8 cellular contexts compared by ENCODE assay signal in the genomic region with DNA sequence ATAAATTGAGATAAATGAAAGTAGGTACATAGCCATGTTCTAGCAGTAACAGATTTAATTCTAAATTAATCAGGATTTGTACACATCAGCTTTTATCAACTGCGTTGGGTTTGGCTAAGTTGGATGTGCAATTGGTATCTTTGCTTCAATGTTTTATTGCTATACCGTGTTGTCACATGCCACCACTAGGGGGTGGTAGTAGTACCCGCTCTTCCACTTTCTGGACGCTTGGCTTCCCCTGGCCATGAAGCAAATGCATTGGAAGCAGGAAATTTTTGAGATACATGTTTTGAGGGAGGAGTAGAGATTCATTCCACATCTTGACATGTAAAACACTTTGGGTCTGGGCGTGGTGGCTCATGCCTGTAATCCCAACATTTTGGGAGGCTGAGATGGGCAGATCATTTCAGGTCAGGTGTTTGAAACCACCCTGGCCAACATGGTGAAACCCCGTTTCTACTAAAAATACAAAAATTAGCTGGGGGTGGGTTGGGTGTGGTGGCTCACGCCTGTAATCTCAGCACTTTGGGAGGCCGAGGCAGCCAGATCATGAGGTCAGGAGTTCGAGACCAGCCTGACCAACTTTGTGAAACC. TPM values are rescaled to one million over a fixed set of nuclear protein-coding genes. Genes with fewer than 3 reads are reported as not detected.
A peak's percentile ranks its signal among the peaks of the same experiment; 100 is the strongest.
DNase-seq lines count a peak whose midpoint lies in the region; ATAC-seq and TF ChIP-seq lines count a peak whose summit lies in the region.

No MANE protein-coding gene starts in this region.

- H3K27ac ChIP-seq in CD4-positive, CD25-positive, alpha-beta regulatory T cell (ENCODE audit: insufficient read depth, low read length, poor library complexity, severe bottlenecking), result no peak overlapping the region
- H3K27ac ChIP-seq in HEK293 (ENCODE audit: extremely low read depth, low read depth, low read length), result no peak overlapping the region

- peaks cover 0 to 2% (median 0%) of the 10 kb centered on the region in 7 donors for H3K9me3 Mint-ChIP-seq in CD4-positive, CD25-positive, alpha-beta regulatory T cell
- no peaks in the 10 kb centered on the region for H3K9me3 Mint-ChIP-seq in neural crest cell

- no peaks in the 10 kb centered on the region for H3K36me3 Mint-ChIP-seq in CD4-positive, CD25-positive, alpha-beta regulatory T cell
- H3K36me3 Mint-ChIP-seq in neural crest cell (ENCODE audit: low read depth), result no peaks in the 10 kb centered on the region

- peaks cover 0 to 5% (median under 1%) of the 10 kb centered on the region in 4 donors for H3K4me1 Mint-ChIP-seq in CD4-positive, CD25-positive, alpha-beta regulatory T cell
- H3K4me1 Mint-ChIP-seq in neural crest cell, result peaks cover 4% of the 10 kb centered on the region

- no peak overlapping the region for H3K4me3 Mint-ChIP-seq in CD4-positive, CD25-positive, alpha-beta regulatory T cell
- H3K4me3 Mint-ChIP-seq in neural crest cell, result no peak overlapping the region

- no peaks in the 10 kb centered on the region for H3K36me3 ChIP-seq in CD4-positive, CD25-positive, alpha-beta regulatory T cell (ENCODE audit: control insufficient read depth, insufficient read depth, low read length)
- H3K36me3 ChIP-seq in HEK293 (ENCODE audit: control insufficient read depth in 2 of 2, insufficient read depth in 1 of 2, low read length in 2 of 2), result no peaks in the 10 kb centered on the region

- peaks cover 2% of the 10 kb centered on the region for H3K27me3 ChIP-seq in CD4-positive, CD25-positive, alpha-beta regulatory T cell (ENCODE audit: control insufficient read depth, insufficient read depth, low read length)

- CTCF ChIA-PET in HEK293 (lab: Yijun Ruan, JAX), result interaction anchor here (0.6 to 5.3 kb wide), 24 partner anchors 8 to 646 kb away, joined by 3 to 41 read pairs (median 4); no protein-coding TSS in a partner anchor

- no peak overlapping the region for H3K27ac Mint-ChIP-seq in CD4-positive, CD25-positive, alpha-beta regulatory T cell
- no peak overlapping the region for H3K27ac Mint-ChIP-seq in neural crest cell (ENCODE audit: unreplicated experiment)

- H3K9me3 ChIP-seq in CD4-positive, CD25-positive, alpha-beta regulatory T cell (ENCODE audit: control insufficient read depth in 2 of 2, low read length in 2 of 2), result no peaks in the 10 kb centered on the region
- H3K9me3 ChIP-seq in HEK293 (ENCODE audit: control insufficient read depth, insufficient read depth, low read depth, low read length), result no peaks in the 10 kb centered on the region

- DNase-seq in CD4-positive, CD25-positive, alpha-beta regulatory T cell, result peak in 2 of 3 donors; percentile 6 to 53
- DNase-seq in NOMO-1 (lab: John Stamatoyannopoulos, UW; ENCODE audit: unreplicated experiment in 2 of 2), result peak; percentile 48 to 74
- DNase-seq in activated T-cell treated with anti-CD3 and anti-CD28 coated beads for 24 hours (ENCODE audit: low read depth), result peak; percentile 30
- DNase-seq in fibroblast of pulmonary artery (ENCODE audit: low read depth), result peak; percentile 79
- peak; percentile 60 for DNase-seq in neural crest cell (ENCODE audit: low read depth, low spot score)

- H3K27me3 Mint-ChIP-seq in CD4-positive, CD25-positive, alpha-beta regulatory T cell, result peaks cover 10% of the 10 kb centered on the region
- H3K27me3 Mint-ChIP-seq in neural crest cell (ENCODE audit: low read depth), result no peaks in the 10 kb centered on the region

- POLR2A ChIA-PET in HEK293 (lab: Yijun Ruan, JAX), result no interaction called here

- H3K4me3 ChIP-seq in CD4-positive, CD25-positive, alpha-beta regulatory T cell (ENCODE audit: low read depth, low read length), result no peak overlapping the region
- H3K4me3 ChIP-seq in HEK293 (ENCODE audit: low read depth, low read length) (no peak overlapping the region), fibroblast of pulmonary artery (replicated peaks; ENCODE audit: low read depth, low read length) (no peak overlapping the region)

- no peak for ATAC-seq in CD4-positive, CD25-positive, alpha-beta regulatory T cell (ENCODE audit: low read depth in 2 of 2)
- ATAC-seq in HG03095 (IDR thresholded peaks at IDR 0.05; ENCODE audit: unreplicated experiment) (no peak), GM19328 (IDR thresholded peaks at IDR 0.05; ENCODE audit: unreplicated experiment) (no peak)

- H3K4me1 ChIP-seq in CD4-positive, CD25-positive, alpha-beta regulatory T cell (ENCODE audit: control insufficient read depth, insufficient read depth, low read length, poor library complexity, severe bottlenecking), result no peaks in the 10 kb centered on the region
- H3K4me1 ChIP-seq in HEK293 (ENCODE audit: control insufficient read depth, insufficient read depth, low read length), result no peaks in the 10 kb centered on the region

- TF ChIP-seq CTCF in HEK293 (tag by site-specific recombination; IDR thresholded peaks at IDR 0.05), result peak; percentile 39; the same call in 1 of the 2 replicates
- peak; percentile 96 for TF ChIP-seq CTCF in fibroblast of pulmonary artery (IDR thresholded peaks at IDR 0.05; ENCODE audit: low read length, missing control alignments)
- peak; percentile 86 for TF ChIP-seq CTCF in neural crest cell (conservative IDR thresholded peaks at IDR 0.05)

TF ChIP-seq in HEK293, 187 proteins besides CTCF, POLR2A, EP300 and RAD21:
- TF ChIP-seq, protein P1, sequence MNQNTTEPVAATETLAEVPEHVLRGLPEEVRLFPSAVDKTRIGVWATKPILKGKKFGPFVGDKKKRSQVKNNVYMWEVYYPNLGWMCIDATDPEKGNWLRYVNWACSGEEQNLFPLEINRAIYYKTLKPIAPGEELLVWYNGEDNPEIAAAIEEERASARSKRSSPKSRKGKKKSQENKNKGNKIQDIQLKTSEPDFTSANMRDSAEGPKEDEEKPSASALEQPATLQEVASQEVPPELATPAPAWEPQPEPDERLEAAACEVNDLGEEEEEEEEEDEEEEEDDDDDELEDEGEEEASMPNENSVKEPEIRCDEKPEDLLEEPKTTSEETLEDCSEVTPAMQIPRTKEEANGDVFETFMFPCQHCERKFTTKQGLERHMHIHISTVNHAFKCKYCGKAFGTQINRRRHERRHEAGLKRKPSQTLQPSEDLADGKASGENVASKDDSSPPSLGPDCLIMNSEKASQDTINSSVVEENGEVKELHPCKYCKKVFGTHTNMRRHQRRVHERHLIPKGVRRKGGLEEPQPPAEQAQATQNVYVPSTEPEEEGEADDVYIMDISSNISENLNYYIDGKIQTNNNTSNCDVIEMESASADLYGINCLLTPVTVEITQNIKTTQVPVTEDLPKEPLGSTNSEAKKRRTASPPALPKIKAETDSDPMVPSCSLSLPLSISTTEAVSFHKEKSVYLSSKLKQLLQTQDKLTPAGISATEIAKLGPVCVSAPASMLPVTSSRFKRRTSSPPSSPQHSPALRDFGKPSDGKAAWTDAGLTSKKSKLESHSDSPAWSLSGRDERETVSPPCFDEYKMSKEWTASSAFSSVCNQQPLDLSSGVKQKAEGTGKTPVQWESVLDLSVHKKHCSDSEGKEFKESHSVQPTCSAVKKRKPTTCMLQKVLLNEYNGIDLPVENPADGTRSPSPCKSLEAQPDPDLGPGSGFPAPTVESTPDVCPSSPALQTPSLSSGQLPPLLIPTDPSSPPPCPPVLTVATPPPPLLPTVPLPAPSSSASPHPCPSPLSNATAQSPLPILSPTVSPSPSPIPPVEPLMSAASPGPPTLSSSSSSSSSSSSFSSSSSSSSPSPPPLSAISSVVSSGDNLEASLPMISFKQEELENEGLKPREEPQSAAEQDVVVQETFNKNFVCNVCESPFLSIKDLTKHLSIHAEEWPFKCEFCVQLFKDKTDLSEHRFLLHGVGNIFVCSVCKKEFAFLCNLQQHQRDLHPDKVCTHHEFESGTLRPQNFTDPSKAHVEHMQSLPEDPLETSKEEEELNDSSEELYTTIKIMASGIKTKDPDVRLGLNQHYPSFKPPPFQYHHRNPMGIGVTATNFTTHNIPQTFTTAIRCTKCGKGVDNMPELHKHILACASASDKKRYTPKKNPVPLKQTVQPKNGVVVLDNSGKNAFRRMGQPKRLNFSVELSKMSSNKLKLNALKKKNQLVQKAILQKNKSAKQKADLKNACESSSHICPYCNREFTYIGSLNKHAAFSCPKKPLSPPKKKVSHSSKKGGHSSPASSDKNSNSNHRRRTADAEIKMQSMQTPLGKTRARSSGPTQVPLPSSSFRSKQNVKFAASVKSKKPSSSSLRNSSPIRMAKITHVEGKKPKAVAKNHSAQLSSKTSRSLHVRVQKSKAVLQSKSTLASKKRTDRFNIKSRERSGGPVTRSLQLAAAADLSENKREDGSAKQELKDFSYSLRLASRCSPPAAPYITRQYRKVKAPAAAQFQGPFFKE (tag by site-specific recombination; IDR thresholded peaks at IDR 0.05; ENCODE audit: borderline replicate concordance), result no peak
- TF ChIP-seq ZNF354C (tag by site-specific recombination; IDR thresholded peaks at IDR 0.05; ENCODE audit: borderline replicate concordance, low read depth), result no peak
- TF ChIP-seq ZNF248 (tag by site-specific recombination; IDR thresholded peaks at IDR 0.05), result no peak
- no peak for TF ChIP-seq TCF7L2 (IDR thresholded peaks at IDR 0.05; ENCODE audit: borderline replicate concordance, low read depth, low read length)
- no peak for TF ChIP-seq ZNF324 (tag by site-specific recombination; IDR thresholded peaks at IDR 0.05)
- peak; percentile 61 for TF ChIP-seq ZNF654 (tag by site-specific recombination; IDR thresholded peaks at IDR 0.05; ENCODE audit: low read depth)
- peak; percentile 60 for TF ChIP-seq ZNF341 (tag by site-specific recombination; IDR thresholded peaks at IDR 0.05; ENCODE audit: low read depth)
- no peak for TF ChIP-seq ZNF335 (tag by site-specific recombination; conservative IDR thresholded peaks at IDR 0.05)

RNA-seq across cellular contexts. Expression of a gene that starts 58.6 kb away (rescaled TPM):
- total RNA-seq in CD4-positive, CD25-positive, alpha-beta regulatory T cell, result not detected
- polyA plus RNA-seq in CD4-positive, CD25-positive, alpha-beta regulatory T cell, result not detected
- total RNA-seq in neural crest cell, result 23.4 and 28.1 TPM in 2 replicates

Comparison
In these comparisons a context has a peak if more than half of its experiments do, and no peak if none do; other contexts are left out.
1. CTCF ChIP-seq: peak in every context shown above with its lines; median percentile 96 in fibroblast of pulmonary artery; 86 in neural crest cell; 39 in HEK293.
2. RNA of a gene that starts 58.6 kb away (total RNA-seq): 23.4 to 28.1 TPM in neural crest cell; not detected in CD4-positive, CD25-positive, alpha-beta regulatory T cell (single experiment); every median in the first group is over 10 times any median in the second.
3. Peak in every context shown above with its lines, with median percentiles within 50 percentile points of each other: DNase-seq.